29 cellular contexts compared by ENCODE assay signal in the genomic region with DNA sequence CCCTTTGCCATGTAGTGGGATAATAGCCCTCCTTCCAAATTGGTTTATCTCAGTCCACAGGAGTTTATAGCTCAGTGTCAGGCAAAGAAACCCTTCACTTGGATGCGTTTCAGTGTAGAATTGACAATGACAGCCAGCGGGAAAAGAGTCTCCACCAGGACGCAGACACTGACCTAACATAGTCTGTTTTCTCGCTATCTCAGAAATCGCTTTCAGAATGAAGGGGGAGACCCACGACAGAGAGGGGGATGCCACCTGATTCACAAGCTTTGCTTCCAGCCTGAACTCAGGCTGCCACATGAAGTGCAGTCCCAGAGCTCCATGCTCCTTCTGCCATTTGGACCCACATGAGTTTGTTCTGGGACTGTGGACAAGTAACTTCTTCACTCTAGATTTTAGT. TPM values are rescaled to one million over a fixed set of nuclear protein-coding genes. Genes with fewer than 3 reads are reported as not detected.
"Had no signal": no experiment of that assay in that cellular context is flagged by ENCODE, and none has a peak within 500 bp of the region (broad histone marks: within the 10 kb centered on the region; RNA-seq: fewer than 3 reads in every experiment).

No MANE protein-coding gene starts in this region.

- H3K4me3 ChIP-seq: neural progenitor cell, pancreas, prostate gland, skin epidermis, smooth muscle cell, spleen, thoracic aorta, thyroid gland, tibial nerve, upper lobe of left lung had no signal

- DNase-seq: naive B cell; naive thymus-derived CD8-positive, alpha-beta T cell; occipital lobe; pancreas; spleen; stimulated activated CD4-positive, alpha-beta T cell treated with anti-CD3 and anti-CD28 coated beads, Interleukin-12 subunit alpha, Interleukin-12 subunit beta, amount 100 ng/mL, for 4 hours; stimulated activated CD4-positive, alpha-beta T cell treated with anti-CD3 and anti-CD28 coated beads, Interleukin-1b, Interleukin-23, amount 100 ng/mL, for 48 hours; stimulated activated CD4-positive, alpha-beta T cell treated with anti-CD3 and anti-CD28 coated beads, Interleukin-4, amount 100 ng/mL, for 1 hour; stimulated activated CD4-positive, alpha-beta T cell treated with anti-CD3 and anti-CD28 coated beads, Interleukin-4, amount 100 ng/mL, for 4 hours; stimulated activated CD8-positive, alpha-beta memory T cell treated with anti-CD3 and anti-CD28 coated beads, Interleukin-4, amount 100 ng/mL, for 48 hours; stimulated activated naive CD4-positive, alpha-beta T cell; stimulated activated naive CD8-positive, alpha-beta T cell treated with anti-CD3 and anti-CD28 coated beads, Interleukin-15, amount 100 ng/mL, for 72 hours; stimulated activated naive CD8-positive, alpha-beta T cell treated with anti-CD3 and anti-CD28 coated beads, Interleukin-15, Interleukin-2, amounts not matched to agents 100 U/mL and 50 U/mL, for 24 hours; substantia nigra; upper lobe of left lung had no signal

- H3K36me3 Mint-ChIP-seq: naive B cell; naive thymus-derived CD8-positive, alpha-beta T cell; natural killer cell treated with Interleukin-12 subunit alpha and Interleukin-12 subunit beta and Interleukin-15 and Interleukin-18, amount 100 ng/mL, for 72 hours; neural progenitor cell; stimulated activated memory B cell treated with anti-CD40 and anti-IgM and Interleukin-4, amounts not matched to agents 10 μg/mL and 1 μg/mL and 100 μg/mL, for 72 hours had no signal

- H3K9me3 Mint-ChIP-seq: nephron progenitor cell; stimulated activated memory B cell treated with anti-CD40 and anti-IgM and Interleukin-4, amounts not matched to agents 10 μg/mL and 1 μg/mL and 100 μg/mL, for 72 hours had no signal

- H3K27me3 ChIP-seq: neural progenitor cell, thyroid gland, tibial nerve, upper lobe of left lung had no signal

- H3K4me1 Mint-ChIP-seq: naive B cell; naive thymus-derived CD8-positive, alpha-beta T cell; nephron progenitor cell; stimulated activated memory B cell treated with anti-CD40 and anti-IgM and Interleukin-4, amounts not matched to agents 10 μg/mL and 1 μg/mL and 100 μg/mL, for 72 hours; stimulated activated naive CD8-positive, alpha-beta T cell treated with anti-CD3 and anti-CD28 coated beads, Interleukin-15, amount 100 ng/mL, for 72 hours had no signal

- H3K27ac ChIP-seq: neural progenitor cell, pancreas, prostate gland, skin epidermis, spleen, thoracic aorta, thyroid gland, tibial nerve, upper lobe of left lung had no signal

- H3K4me1 ChIP-seq: neural progenitor cell, pancreas, prostate gland, spleen, thyroid gland, tibial nerve, upper lobe of left lung had no signal

- H3K9me3 ChIP-seq: pancreas, prostate gland, thoracic aorta, thyroid gland, upper lobe of left lung had no signal

- H3K4me3 Mint-ChIP-seq: naive B cell; naive thymus-derived CD8-positive, alpha-beta T cell; natural killer cell treated with Interleukin-12 subunit alpha and Interleukin-12 subunit beta and Interleukin-15 and Interleukin-18, amount 100 ng/mL, for 72 hours; nephron progenitor cell; neural progenitor cell; stimulated activated memory B cell treated with anti-CD40 and anti-IgM and Interleukin-4, amounts not matched to agents 10 μg/mL and 1 μg/mL and 100 μg/mL, for 72 hours; stimulated activated naive CD8-positive, alpha-beta T cell treated with anti-CD3 and anti-CD28 coated beads, Interleukin-15, amount 100 ng/mL, for 72 hours had no signal

- H3K36me3 ChIP-seq: neural progenitor cell, pancreas, prostate gland, spleen, thoracic aorta, thyroid gland, tibial nerve, upper lobe of left lung had no signal

- H3K27ac Mint-ChIP-seq: naive B cell; naive thymus-derived CD8-positive, alpha-beta T cell; natural killer cell treated with Interleukin-12 subunit alpha and Interleukin-12 subunit beta and Interleukin-15 and Interleukin-18, amount 100 ng/mL, for 72 hours; nephron progenitor cell; neural progenitor cell; stimulated activated memory B cell treated with anti-CD40 and anti-IgM and Interleukin-4, amounts not matched to agents 10 μg/mL and 1 μg/mL and 100 μg/mL, for 72 hours; stimulated activated naive CD8-positive, alpha-beta T cell treated with anti-CD3 and anti-CD28 coated beads, Interleukin-15, amount 100 ng/mL, for 72 hours had no signal

- H3K27me3 Mint-ChIP-seq: stimulated activated memory B cell treated with anti-CD40 and anti-IgM and Interleukin-4, amounts not matched to agents 10 μg/mL and 1 μg/mL and 100 μg/mL, for 72 hours had no signal

RNA-seq across cellular contexts. Expression of gene TCERG1L, which starts 43.6 kb away (rescaled TPM):
- total RNA-seq: myocyte, posterior vena cava, pulmonary artery endothelial cell, right cardiac atrium, smooth muscle cell, thoracic aorta had no signal
